ENCODE assay signal across 21 cellular contexts in the genomic region with DNA sequence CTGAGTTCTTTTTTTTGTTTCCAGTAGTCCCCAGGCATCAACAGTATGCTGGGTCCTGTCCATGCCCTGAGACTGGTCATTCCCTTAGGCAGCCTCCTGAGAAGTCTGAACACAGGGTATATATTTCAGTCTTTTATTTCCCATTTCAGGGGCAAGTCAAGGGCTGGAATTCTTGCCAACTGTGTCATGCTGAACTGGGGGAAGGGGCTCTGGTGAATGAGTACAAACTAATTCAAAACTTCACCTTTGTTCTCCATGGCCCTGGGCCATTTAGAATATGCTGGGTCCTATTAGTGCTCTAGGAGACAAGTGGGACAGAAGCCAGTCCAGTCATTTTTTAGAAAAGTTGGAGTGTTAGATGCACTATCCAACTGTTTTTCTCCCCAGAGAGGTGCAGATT.
DNase-seq lines count a peak whose midpoint lies in the region; FAIRE-seq and TF ChIP-seq lines count a peak whose summit lies in the region.
"Had no signal": no experiment of that assay in that cellular context is flagged by ENCODE, and none has a peak within 500 bp of the region (broad histone marks: within the 10 kb centered on the region; RNA-seq: fewer than 3 reads in every experiment).

No MANE protein-coding gene starts in this region.

- no peak for TF ChIP-seq EP300 in H1 (IDR thresholded peaks at IDR 0.05; ENCODE audit: borderline replicate concordance in 1 of 2, low read depth in 2 of 2, low read length in 2 of 2)

- BruUV-seq in mammary epithelial cell (replicated peaks; lab: Mats Ljungman, UMichigan): no TSS peak

- H3K79me1 ChIP-seq in H1 (ENCODE audit: low read depth, low read length): no peaks in the 10 kb centered on the region

- TF ChIP-seq CTCF in mammary epithelial cell (conservative IDR thresholded peaks at IDR 0.05 in 1 of 2, IDR thresholded peaks at IDR 0.05 in 1 of 2; ENCODE audit: extremely low read depth in 1 of 2, insufficient read depth in 1 of 2, low read depth in 1 of 2, low read length in 2 of 2) (no peak), breast epithelium (IDR thresholded peaks at IDR 0.05) (no peak), H1 (IDR thresholded peaks at IDR 0.05; ENCODE audit: control extremely low read depth in 1 of 3, insufficient read depth in 1 of 3, low read depth in 1 of 3, low read length in 3 of 3) (no peak), CD14-positive monocyte (IDR thresholded peaks at IDR 0.05) (no peak)

- TF ChIP-seq RAD21 in H1 (IDR thresholded peaks at IDR 0.05 in 1 of 2, conservative IDR thresholded peaks at IDR 0.05 in 1 of 2; ENCODE audit: low read depth in 2 of 2, low read length in 2 of 2): no peak

- H3K4me3 ChIP-seq in mammary epithelial cell (replicated peaks in 1 of 3; ENCODE audit: insufficient read depth in 1 of 3, low read depth in 2 of 3, low read length in 3 of 3) (no peak overlapping the region), breast epithelium (no peak overlapping the region), H1 (ENCODE audit: extremely low read depth in 1 of 4, insufficient read depth in 2 of 4, low read depth in 3 of 4, low read length in 4 of 4) (no peak overlapping the region)
- H3K4me3 ChIP-seq: BLaER1 treated with 17β-estradiol and CSF1 and Interleukin-3, amounts not matched to agents 10 nM and 100 nM; GM23248 had no signal

- H3K79me2 ChIP-seq in mammary epithelial cell (ENCODE audit: insufficient read depth, low read length) (no peaks in the 10 kb centered on the region), H1 (ENCODE audit: control insufficient read depth in 1 of 2, insufficient read depth in 2 of 2, low read length in 2 of 2) (no peaks in the 10 kb centered on the region)

- peak overlapping the region; percentile 64; the same call in 1 of the 2 replicates for H2BK20ac ChIP-seq in H1 (ENCODE audit: low read length)

- H3K4me1 Mint-ChIP-seq in CD14-positive monocyte: no peaks in the 10 kb centered on the region
- H3K4me1 Mint-ChIP-seq in activated T-helper 1 cell treated with anti-CD3 and anti-CD28 coated beads, Interleukin-12 subunit alpha, Interleukin-12 subunit beta, Interleukin-2, Interleukin-4 antibody, amounts not matched to agents 30 ng/mL and 10 ng/mL and 1 ng/mL, durations not matched to agents 14 hours and 24 hours and 36 hours (ENCODE audit: low read depth): no peaks in the 10 kb centered on the region
- H3K4me1 Mint-ChIP-seq: CD4-positive, alpha-beta memory T cell had no signal

- in situ Hi-C loops in mammary epithelial cell (cut with MboI; ENCODE audit: low sequenced_read_pairs in 2 of 2): no loop called here

- H2BK12ac ChIP-seq in H1 (ENCODE audit: low read depth, low read length): no peak overlapping the region

- H3K27me3 ChIP-seq in mammary epithelial cell (ENCODE audit: insufficient read depth, low read length) (no peaks in the 10 kb centered on the region), breast epithelium (no peaks in the 10 kb centered on the region), H1 (replicated peaks in 1 of 4; ENCODE audit: control insufficient read depth in 3 of 4, extremely low read depth in 1 of 4, insufficient read depth in 3 of 4, low read length in 3 of 4) (no peaks in the 10 kb centered on the region)
- H3K27me3 ChIP-seq: BE2C; BLaER1 treated with 17β-estradiol and CSF1 and Interleukin-3, amounts not matched to agents 10 nM and 100 nM had no signal

- H3K23me2 ChIP-seq in H1 (ENCODE audit: low read depth, low read length): no peaks in the 10 kb centered on the region

- intact Hi-C loops in mammary epithelial cell (cut with micrococcal nuclease): no loop called here
- intact Hi-C loops in breast epithelium (cut with DNase I; ENCODE audit: low total_unique reads): no loop called here
- intact Hi-C loops in CD14-positive monocyte (cut with micrococcal nuclease): no loop called here
- intact Hi-C loops in activated T-helper 1 cell treated with anti-CD3 and anti-CD28 coated beads, Interleukin-12 subunit alpha, Interleukin-12 subunit beta, Interleukin-2, Interleukin-4 antibody, amounts not matched to agents 30 ng/mL and 10 ng/mL and 1 ng/mL, durations not matched to agents 14 hours and 24 hours and 36 hours (cut with micrococcal nuclease): no loop called here

- CTCF ChIA-PET in mammary epithelial cell (lab: Charles Lee; ENCODE audit: low non-redundant PET) (no interaction called here), H1 (lab: Charles Lee; ENCODE audit: partially characterized antibody) (no interaction called here)

- H3K9me3 Mint-ChIP-seq in CD14-positive monocyte: peaks cover 0 to 5% (median 2%) of the 10 kb centered on the region in 7 donors
- H3K9me3 Mint-ChIP-seq in activated T-helper 1 cell treated with anti-CD3 and anti-CD28 coated beads, Interleukin-12 subunit alpha, Interleukin-12 subunit beta, Interleukin-2, Interleukin-4 antibody, amounts not matched to agents 30 ng/mL and 10 ng/mL and 1 ng/mL, durations not matched to agents 14 hours and 24 hours and 36 hours: no peaks in the 10 kb centered on the region
- H3K9me3 Mint-ChIP-seq: CD4-positive, alpha-beta memory T cell had no signal

- no peak overlapping the region for H4K8ac ChIP-seq in H1 (ENCODE audit: extremely low read depth, insufficient read depth, low read length)

- no peak overlapping the region for H4K91ac ChIP-seq in H1 (replicated peaks; ENCODE audit: insufficient read length, low read length)

- H3K18ac ChIP-seq in H1 (ENCODE audit: extremely low read depth, low read length): no peak overlapping the region; the same call in 1 of the 2 replicates

- no peak overlapping the region for H3K27ac Mint-ChIP-seq in CD14-positive monocyte
- no peak overlapping the region for H3K27ac Mint-ChIP-seq in activated T-helper 1 cell treated with anti-CD3 and anti-CD28 coated beads, Interleukin-12 subunit alpha, Interleukin-12 subunit beta, Interleukin-2, Interleukin-4 antibody, amounts not matched to agents 30 ng/mL and 10 ng/mL and 1 ng/mL, durations not matched to agents 14 hours and 24 hours and 36 hours
- H3K27ac Mint-ChIP-seq: CD4-positive, alpha-beta memory T cell had no signal

- H3K27ac ChIP-seq in mammary epithelial cell (ENCODE audit: insufficient read depth, low read depth, low read length) (no peak overlapping the region), breast epithelium (no peak overlapping the region), H1 (ENCODE audit: low read depth, low read length) (no peak overlapping the region)
- H3K27ac ChIP-seq: 22Rv1; BLaER1 treated with 17β-estradiol and CSF1 and Interleukin-3, amounts not matched to agents 10 nM and 100 nM; GM23248 had no signal

- no peak overlapping the region for H2BK15ac ChIP-seq in H1 (ENCODE audit: low read length)

- no peak overlapping the region for H3K56ac ChIP-seq in H1 (replicated peaks; ENCODE audit: insufficient read length, low read depth, low read length)

- H3K9me3 ChIP-seq in mammary epithelial cell (replicated peaks; ENCODE audit: insufficient read depth, low read length) (no peaks in the 10 kb centered on the region), breast epithelium (peaks cover 0 to 4% of the 10 kb centered on the region in 2 donors), H1 (ENCODE audit: insufficient read depth in 2 of 2, low read depth in 1 of 2, low read length in 1 of 2) (no peaks in the 10 kb centered on the region)
- H3K9me3 ChIP-seq: BE2C; BLaER1 treated with 17β-estradiol and CSF1 and Interleukin-3, amounts not matched to agents 10 nM and 100 nM had no signal

- H3K23ac ChIP-seq in H1 (ENCODE audit: insufficient read length): no peak overlapping the region

- POLR2A ChIA-PET in H1 (lab: Charles Lee; ENCODE audit: partially characterized antibody): no interaction called here

- peak overlapping the region; percentile 30 for H2AFZ ChIP-seq in mammary epithelial cell (ENCODE audit: low read depth, low read length)
- no peak overlapping the region for H2AFZ ChIP-seq in H1 (ENCODE audit: low read length)
- H2AFZ ChIP-seq: GM23248 had no signal

- no peak overlapping the region for H4K5ac ChIP-seq in H1 (ENCODE audit: insufficient read length, low read depth, low read length)

- H3K9ac ChIP-seq in mammary epithelial cell (ENCODE audit: insufficient read depth, low read length) (no peak overlapping the region), H1 (replicated peaks in 1 of 4; ENCODE audit: extremely low read depth in 1 of 4, low read depth in 3 of 4, low read length in 3 of 4) (no peak overlapping the region)
- H3K9ac ChIP-seq: BLaER1 treated with 17β-estradiol and CSF1 and Interleukin-3, amounts not matched to agents 10 nM and 100 nM; GM23248 had no signal

- H3K4ac ChIP-seq in H1 (replicated peaks; ENCODE audit: insufficient read length, low read depth, low read length): no peak overlapping the region

- FAIRE-seq in H1 (lab: Jason Lieb, UNC) (no peak), GM19239 (lab: Jason Lieb, UNC) (no peak)
- FAIRE-seq: A204.1, G401.6, GM12892 had no signal

- H2AK5ac ChIP-seq in H1 (ENCODE audit: low read depth, low read length): no peak overlapping the region

- dilution Hi-C loops in mammary epithelial cell (cut with HindIII; ENCODE audit: low sequenced_read_pairs): no loop called here

- peak overlapping the region; percentile 34 for H2BK120ac ChIP-seq in H1 (replicated peaks; ENCODE audit: low read depth, low read length)

- no peaks in the 10 kb centered on the region for H3K4me1 ChIP-seq in mammary epithelial cell (ENCODE audit: insufficient read depth, low read length)
- no peaks in the 10 kb centered on the region for H3K4me1 ChIP-seq in breast epithelium
- no peaks in the 10 kb centered on the region for H3K4me1 ChIP-seq in H1 (replicated peaks in 1 of 4; ENCODE audit: control insufficient read depth in 3 of 4, insufficient read depth in 4 of 4, low read length in 3 of 4)
- H3K4me1 ChIP-seq: BE2C; BLaER1 treated with 17β-estradiol and CSF1 and Interleukin-3, amounts not matched to agents 10 nM and 100 nM had no signal

- DNase-seq in mammary epithelial cell: no peak
- no peak for DNase-seq in breast epithelium (ENCODE audit: low spot score in 2 of 2)
- DNase-seq in H1 (ENCODE audit: low read depth in 1 of 2, low spot score in 2 of 2): no peak
- peak; percentile 62 for DNase-seq in islet precursor cell
- DNase-seq in renal cortical epithelial cell (ENCODE audit: low read depth): peak; percentile 57
- DNase-seq in GM19239 (ENCODE audit: insufficient read length, low spot score): no peak
- DNase-seq in CD14-positive monocyte (ENCODE audit: low spot score): no peak
- DNase-seq in activated T-helper 1 cell treated with anti-CD3 and anti-CD28 coated beads, Interleukin-12 subunit alpha, Interleukin-12 subunit beta, Interleukin-2, Interleukin-4 antibody, amounts not matched to agents 30 ng/mL and 10 ng/mL and 1 ng/mL, durations not matched to agents 14 hours and 24 hours and 36 hours (ENCODE audit: low spot score): no peak
- DNase-seq: BE2C; Calu3; CD4-positive, alpha-beta memory T cell; COR-L47; DMS53; DMS79 treated with DMSO at 0.1 percent for 48 hours; GM23248; HCEC 1CT had no signal

- H3K4me2 ChIP-seq in mammary epithelial cell (ENCODE audit: insufficient read depth, low read depth, low read length) (no peak overlapping the region), H1 (ENCODE audit: insufficient read depth in 1 of 2, low read depth in 2 of 2, low read length in 2 of 2) (no peak overlapping the region)
- H3K4me2 ChIP-seq: BLaER1 treated with 17β-estradiol and CSF1 and Interleukin-3, amounts not matched to agents 10 nM and 100 nM had no signal

- no peaks in the 10 kb centered on the region for H3K36me3 Mint-ChIP-seq in CD14-positive monocyte
- H3K36me3 Mint-ChIP-seq in activated T-helper 1 cell treated with anti-CD3 and anti-CD28 coated beads, Interleukin-12 subunit alpha, Interleukin-12 subunit beta, Interleukin-2, Interleukin-4 antibody, amounts not matched to agents 30 ng/mL and 10 ng/mL and 1 ng/mL, durations not matched to agents 14 hours and 24 hours and 36 hours (ENCODE audit: low read depth): no peaks in the 10 kb centered on the region
- H3K36me3 Mint-ChIP-seq: CD4-positive, alpha-beta memory T cell had no signal

- no peak overlapping the region for H3K14ac ChIP-seq in H1 (ENCODE audit: insufficient read length)

- no peak overlapping the region for H2BK5ac ChIP-seq in H1 (ENCODE audit: low read depth, low read length)

- no peak overlapping the region for H3K4me3 Mint-ChIP-seq in CD14-positive monocyte
- no peak overlapping the region for H3K4me3 Mint-ChIP-seq in activated T-helper 1 cell treated with anti-CD3 and anti-CD28 coated beads, Interleukin-12 subunit alpha, Interleukin-12 subunit beta, Interleukin-2, Interleukin-4 antibody, amounts not matched to agents 30 ng/mL and 10 ng/mL and 1 ng/mL, durations not matched to agents 14 hours and 24 hours and 36 hours
- H3K4me3 Mint-ChIP-seq: CD4-positive, alpha-beta memory T cell had no signal

- peaks cover 10 to 15% (median 11%) of the 10 kb centered on the region in 3 donors for H3K27me3 Mint-ChIP-seq in CD14-positive monocyte (ENCODE audit: low read depth in 3 of 3)
- H3K27me3 Mint-ChIP-seq in activated T-helper 1 cell treated with anti-CD3 and anti-CD28 coated beads, Interleukin-12 subunit alpha, Interleukin-12 subunit beta, Interleukin-2, Interleukin-4 antibody, amounts not matched to agents 30 ng/mL and 10 ng/mL and 1 ng/mL, durations not matched to agents 14 hours and 24 hours and 36 hours (ENCODE audit: insufficient read depth): peaks cover 2% of the 10 kb centered on the region

- H4K20me1 ChIP-seq in mammary epithelial cell (ENCODE audit: insufficient read depth, low read length): no peaks in the 10 kb centered on the region
- H4K20me1 ChIP-seq in H1 (replicated peaks in 1 of 2; ENCODE audit: control insufficient read depth in 1 of 2, insufficient read depth in 2 of 2, low read length in 2 of 2): no peaks in the 10 kb centered on the region
- H4K20me1 ChIP-seq: BLaER1 treated with 17β-estradiol and CSF1 and Interleukin-3, amounts not matched to agents 10 nM and 100 nM had no signal

- H3K36me3 ChIP-seq in mammary epithelial cell (ENCODE audit: insufficient read depth, low read length) (no peaks in the 10 kb centered on the region), breast epithelium (no peaks in the 10 kb centered on the region), H1 (ENCODE audit: control insufficient read depth in 2 of 4, insufficient read depth in 4 of 4, low read length in 3 of 4) (no peaks in the 10 kb centered on the region)
- H3K36me3 ChIP-seq: BE2C; BLaER1 treated with 17β-estradiol and CSF1 and Interleukin-3, amounts not matched to agents 10 nM and 100 nM had no signal

- TF ChIP-seq POLR2A in breast epithelium (IDR thresholded peaks at IDR 0.05) (no peak), H1 (IDR thresholded peaks at IDR 0.05; ENCODE audit: control extremely low read depth in 1 of 2, low read depth in 2 of 2, low read length in 2 of 2) (no peak)

Comparison
In these comparisons a context has a peak if more than half of its experiments do, and no peak if none do; other contexts are left out.
1. DNase-seq: peak in islet precursor cell (single experiment) and renal cortical epithelial cell (single experiment); none in mammary epithelial cell (single experiment), breast epithelium (0 of 2), H1 (0 of 2), GM19239 (single experiment), CD14-positive monocyte (single experiment) and activated T-helper 1 cell treated with anti-CD3 and anti-CD28 coated beads, Interleukin-12 subunit alpha, Interleukin-12 subunit beta, Interleukin-2, Interleukin-4 antibody, amounts not matched to agents 30 ng/mL and 10 ng/mL and 1 ng/mL, durations not matched to agents 14 hours and 24 hours and 36 hours (single experiment).